In genomic region chr2:237343993-237344392, GRCh38 we compare ENCODE assay signal across 20 cellular contexts.
"Had no signal": no experiment of that assay in that cellular context is flagged by ENCODE, and none has a peak within 500 bp of the region (broad histone marks: within the 10 kb centered on the region; RNA-seq: fewer than 3 reads in every experiment).

No MANE protein-coding gene starts in this region.

- H3K27ac ChIP-seq: epithelial cell of prostate, foreskin keratinocyte, left ventricle myocardium inferior, lower lobe of right lung, neural progenitor cell, parathyroid adenoma, psoas muscle, right lobe of liver, suprapubic skin, thyroid gland, upper lobe of left lung had no signal

- H3K79me2 ChIP-seq: parathyroid adenoma had no signal

- H3K4me2 ChIP-seq: neural progenitor cell had no signal

- ATAC-seq: effector memory CD8-positive, alpha-beta T cell; foreskin keratinocyte; lower lobe of right lung; natural killer cell treated with Interleukin-12 subunit alpha and Interleukin-12 subunit beta and Interleukin-15 and Interleukin-18, amount 100 ng/mL, for 72 hours; psoas muscle; right lobe of liver had no signal

- H3K9ac ChIP-seq: neural progenitor cell, parathyroid adenoma had no signal

- H3K27me3 ChIP-seq: esophagus muscularis mucosa, neural progenitor cell, right lobe of liver, suprapubic skin, thyroid gland, upper lobe of left lung had no signal

- H3K9me3 ChIP-seq: esophagus muscularis mucosa, left ventricle myocardium inferior, lower lobe of right lung, psoas muscle, right lobe of liver, suprapubic skin, thyroid gland, upper lobe of left lung had no signal

- H2AFZ ChIP-seq: neural progenitor cell, parathyroid adenoma had no signal

- DNase-seq: cerebellar nuclear complex; effector memory CD8-positive, alpha-beta T cell; foreskin keratinocyte; immature natural killer cell; left ventricle myocardium inferior; lower lobe of right lung; midbrain; occipital lobe; psoas muscle; retina; right lobe of liver; stimulated activated naive CD4-positive, alpha-beta T cell treated with Interleukin-2 at 50 U/mL for 16 hours; thyroid gland; upper lobe of left lung had no signal

- H3K36me3 ChIP-seq: neural progenitor cell, right lobe of liver, thyroid gland had no signal

- H3K4me1 ChIP-seq: foreskin keratinocyte, left ventricle myocardium inferior, lower lobe of right lung, neural progenitor cell, parathyroid adenoma, psoas muscle, right lobe of liver, suprapubic skin, thyroid gland, upper lobe of left lung had no signal

- H3K4me3 ChIP-seq: esophagus muscularis mucosa, left ventricle myocardium inferior, lower lobe of right lung, neural progenitor cell, psoas muscle, right lobe of liver, suprapubic skin, thyroid gland, upper lobe of left lung had no signal
